1 cellular context compared by ENCODE assay signal in genomic region chr1:18637553-18637960, GRCh38.
TF ChIP-seq lines count a peak whose summit lies in the region.

No MANE protein-coding gene starts in this region.

TF ChIP-seq in H1, 55 proteins besides CTCF, POLR2A, EP300 and RAD21:
- peak; percentile 14; the same call in 1 of the 2 replicates for TF ChIP-seq CREB1 (IDR thresholded peaks at IDR 0.05)
- peak; percentile 71 for TF ChIP-seq CTBP2 (IDR thresholded peaks at IDR 0.05; ENCODE audit: borderline replicate concordance, insufficient read depth, insufficient read length, low read length)
- TF ChIP-seq USF2 (IDR thresholded peaks at IDR 0.05; ENCODE audit: low read length): no peak
- TF ChIP-seq TAF1 (IDR thresholded peaks at IDR 0.05; ENCODE audit: low read depth, low read length): no peak
- no peak for TF ChIP-seq MAX (IDR thresholded peaks at IDR 0.05)
- TF ChIP-seq SRF (IDR thresholded peaks at IDR 0.05; ENCODE audit: low read depth, low read length): no peak
- no peak for TF ChIP-seq TEAD4 (IDR thresholded peaks at IDR 0.05; ENCODE audit: low read depth, low read length)
- TF ChIP-seq EGR1 (IDR thresholded peaks at IDR 0.05; ENCODE audit: borderline replicate concordance, low read depth, low read length): 0 out of 2 replicates have a peak, but pooled peaks have one; percentile 1
- TF ChIP-seq YY1 (IDR thresholded peaks at IDR 0.05; ENCODE audit: low read depth, low read length): 0 out of 2 replicates have a peak, but pooled peaks have one; percentile 46
- no peak for TF ChIP-seq HDAC2 (IDR thresholded peaks at IDR 0.05; ENCODE audit: borderline replicate concordance in 1 of 2, low read depth in 2 of 2, low read length in 2 of 2)
- no peak for TF ChIP-seq CBX5 (IDR thresholded peaks at IDR 0.05; ENCODE audit: low read depth, low read length)
- no peak for TF ChIP-seq GABPA (IDR thresholded peaks at IDR 0.05; ENCODE audit: borderline replicate concordance, insufficient read depth, low read length)
- TF ChIP-seq NANOG (IDR thresholded peaks at IDR 0.05; ENCODE audit: insufficient read depth, low read depth, low read length, poor library complexity, severe bottlenecking): no peak
- peak; percentile 48; the same call in 1 of the 2 replicates for TF ChIP-seq TCF12 (IDR thresholded peaks at IDR 0.05; ENCODE audit: low read depth, low read length)
- no peak for TF ChIP-seq SIRT6 (IDR thresholded peaks at IDR 0.05; ENCODE audit: low read length)
- TF ChIP-seq SUZ12 (IDR thresholded peaks at IDR 0.05; ENCODE audit: low read length): peak; percentile 40
- TF ChIP-seq TBP (IDR thresholded peaks at IDR 0.05; ENCODE audit: low read depth, low read length): no peak
